17 cellular contexts compared by ENCODE assay signal in genomic region chr12:133165776-133166175, GRCh38. TPM values are rescaled to one million over a fixed set of nuclear protein-coding genes. Genes with fewer than 3 reads are reported as not detected.
DNase-seq lines count a peak whose midpoint lies in the region; ATAC-seq, FAIRE-seq and TF ChIP-seq lines count a peak whose summit lies in the region.
"Had no signal": no experiment of that assay in that cellular context is flagged by ENCODE, and none has a peak within 500 bp of the region (broad histone marks: within the 10 kb centered on the region; RNA-seq: fewer than 3 reads in every experiment).

No MANE protein-coding gene starts in this region.

- CTCF ChIA-PET in MCF 10A (lab: Yijun Ruan, JAX), result no interaction called here

- H3K27me3 ChIP-seq in breast epithelium (no peaks in the 10 kb centered on the region), bronchial epithelial cell (ENCODE audit: control insufficient read depth, insufficient read depth, low read length) (no peaks in the 10 kb centered on the region), left lung (no peaks in the 10 kb centered on the region)

- H3K36me3 ChIP-seq in breast epithelium (no peaks in the 10 kb centered on the region), bronchial epithelial cell (ENCODE audit: control insufficient read depth, insufficient read depth, low read length) (no peaks in the 10 kb centered on the region), left lung (no peaks in the 10 kb centered on the region)
- H3K36me3 ChIP-seq: HAP-1 had no signal

- DNase-seq in MCF 10A (ENCODE audit: unreplicated experiment) (peak; percentile 8), breast epithelium (ENCODE audit: low spot score in 2 of 2) (no peak), bronchial epithelial cell (ENCODE audit: low read depth) (peak; percentile 70), iris pigment epithelial cell (ENCODE audit: low read depth) (peak; percentile 12), left lung (no peak)
- DNase-seq: CD8-positive, alpha-beta T cell; COR-L47; DMS153; DND-41; GF-D8; GOT3 had no signal

- H3K4me1 ChIP-seq in breast epithelium, result no peaks in the 10 kb centered on the region
- H3K4me1 ChIP-seq in left lung, result no peaks in the 10 kb centered on the region
- H3K4me1 ChIP-seq: HAP-1 had no signal

- FAIRE-seq in bronchial epithelial cell (lab: Jason Lieb, UNC), result no peak
- FAIRE-seq: D721Med had no signal

- intact Hi-C loops in MCF 10A (cut with micrococcal nuclease) (no loop called here), breast epithelium (cut with DNase I; ENCODE audit: low total_unique reads) (no loop called here), left lung (cut with DNase I) (no loop called here)

- H3K27ac ChIP-seq in breast epithelium (no peak overlapping the region), left lung (no peak overlapping the region)
- H3K27ac ChIP-seq: 22Rv1 had no signal

- no peak overlapping the region for H3K27ac Mint-ChIP-seq in MCF 10A (ENCODE audit: low read depth, unreplicated experiment)
- H3K27ac Mint-ChIP-seq: CD14-positive monocyte; CD8-positive, alpha-beta T cell had no signal

- POLR2A ChIA-PET in MCF 10A (lab: Yijun Ruan, JAX), result interaction anchor here (0.9 to 1.5 kb wide), 2 partner anchors 9 to 15 kb away, joined by 3 to 4 read pairs; partner anchors contain the start of gene ZNF268

- no peak overlapping the region for H3K4me3 ChIP-seq in breast epithelium
- H3K4me3 ChIP-seq in bronchial epithelial cell (ENCODE audit: low read depth, low read length), result no peak overlapping the region
- no peak overlapping the region for H3K4me3 ChIP-seq in left lung
- H3K4me3 ChIP-seq: HAP-1 had no signal

- no peak for ATAC-seq in left lung
- ATAC-seq in GM21528 (IDR thresholded peaks at IDR 0.05; ENCODE audit: low FRiP score, unreplicated experiment), result no peak
- no peak for ATAC-seq in HG02870 (IDR thresholded peaks at IDR 0.05; ENCODE audit: unreplicated experiment)
- ATAC-seq: CD8-positive, alpha-beta T cell had no signal

- no peak for TF ChIP-seq POLR2A in breast epithelium (IDR thresholded peaks at IDR 0.05)

- no peak overlapping the region for H3K4me3 Mint-ChIP-seq in MCF 10A (ENCODE audit: unreplicated experiment)
- H3K4me3 Mint-ChIP-seq: CD14-positive monocyte; CD8-positive, alpha-beta T cell had no signal

- H3K9me3 Mint-ChIP-seq in MCF 10A (ENCODE audit: unreplicated experiment), result peaks cover 22% of the 10 kb centered on the region

- H3K36me3 Mint-ChIP-seq in MCF 10A (ENCODE audit: insufficient read depth, unreplicated experiment), result peaks cover 7% of the 10 kb centered on the region
- H3K36me3 Mint-ChIP-seq: CD14-positive monocyte had no signal

- no peaks in the 10 kb centered on the region for H3K4me1 Mint-ChIP-seq in MCF 10A (ENCODE audit: insufficient read depth, unreplicated experiment)
- H3K4me1 Mint-ChIP-seq: CD14-positive monocyte had no signal

- no TSS peak for BruUV-seq in MCF 10A (replicated peaks; lab: Mats Ljungman, UMichigan)

- peaks cover 57 to 99% of the 10 kb centered on the region in 2 donors for H3K9me3 ChIP-seq in breast epithelium
- peaks cover 0 to 97% of the 10 kb centered on the region in 2 donors for H3K9me3 ChIP-seq in left lung

- no peaks in the 10 kb centered on the region for H3K27me3 Mint-ChIP-seq in MCF 10A (ENCODE audit: insufficient read depth, unreplicated experiment)

- TF ChIP-seq CTCF in MCF 10A (IDR thresholded peaks at IDR 0.05; ENCODE audit: unreplicated experiment), result no peak
- no peak for TF ChIP-seq CTCF in breast epithelium (IDR thresholded peaks at IDR 0.05)
- TF ChIP-seq CTCF in bronchial epithelial cell (IDR thresholded peaks at IDR 0.05; ENCODE audit: insufficient read depth, low read length, severe bottlenecking), result no peak
- no peak for TF ChIP-seq CTCF in left lung (IDR thresholded peaks at IDR 0.05)

RNA-seq across cellular contexts. Expression of gene ZNF268, which starts 15.5 kb away (rescaled TPM):
- total RNA-seq in MCF 10A (2022) (23.4 and 26.6 TPM in 2 replicates), breast epithelium (10 to 100 TPM; 15.4 to 38.2 (median 23.3) TPM), bronchial epithelial cell (15.8 and 20.7 TPM in 2 replicates), left lung (10 to 100 TPM; 19.2 to 20.9 TPM)

RNA-seq across cellular contexts. Expression of gene ZNF10, which starts 35.3 kb away (rescaled TPM):
- total RNA-seq in MCF 10A (2022) (6.6 and 7.2 TPM in 2 replicates), breast epithelium (10 to 100 TPM; 12.8 to 35.0 (median 13.4) TPM), bronchial epithelial cell (2.9 and 4.1 TPM in 2 replicates), left lung (1 to 10 TPM; 6.7 to 8.2 TPM)

RNA-seq across cellular contexts. Expression of gene ZNF891, which starts 35.7 kb away (rescaled TPM):
- total RNA-seq in MCF 10A (2022) (1.6 and 1.9 TPM in 2 replicates), breast epithelium (1 to 10 TPM; 2.7 to 5.7 (median 4.6) TPM), bronchial epithelial cell (0.53 and 0.77 TPM in 2 replicates), left lung (1 to 10 TPM; 1.6 to 1.8 TPM)

Comparison
In these comparisons a context has a peak if more than half of its experiments do, and no peak if none do; other contexts are left out.
1. DNase-seq: peak in MCF 10A (single experiment), bronchial epithelial cell (single experiment) and iris pigment epithelial cell (single experiment); none in breast epithelium (0 of 2) and left lung (0 of 2).